In the genomic region with DNA sequence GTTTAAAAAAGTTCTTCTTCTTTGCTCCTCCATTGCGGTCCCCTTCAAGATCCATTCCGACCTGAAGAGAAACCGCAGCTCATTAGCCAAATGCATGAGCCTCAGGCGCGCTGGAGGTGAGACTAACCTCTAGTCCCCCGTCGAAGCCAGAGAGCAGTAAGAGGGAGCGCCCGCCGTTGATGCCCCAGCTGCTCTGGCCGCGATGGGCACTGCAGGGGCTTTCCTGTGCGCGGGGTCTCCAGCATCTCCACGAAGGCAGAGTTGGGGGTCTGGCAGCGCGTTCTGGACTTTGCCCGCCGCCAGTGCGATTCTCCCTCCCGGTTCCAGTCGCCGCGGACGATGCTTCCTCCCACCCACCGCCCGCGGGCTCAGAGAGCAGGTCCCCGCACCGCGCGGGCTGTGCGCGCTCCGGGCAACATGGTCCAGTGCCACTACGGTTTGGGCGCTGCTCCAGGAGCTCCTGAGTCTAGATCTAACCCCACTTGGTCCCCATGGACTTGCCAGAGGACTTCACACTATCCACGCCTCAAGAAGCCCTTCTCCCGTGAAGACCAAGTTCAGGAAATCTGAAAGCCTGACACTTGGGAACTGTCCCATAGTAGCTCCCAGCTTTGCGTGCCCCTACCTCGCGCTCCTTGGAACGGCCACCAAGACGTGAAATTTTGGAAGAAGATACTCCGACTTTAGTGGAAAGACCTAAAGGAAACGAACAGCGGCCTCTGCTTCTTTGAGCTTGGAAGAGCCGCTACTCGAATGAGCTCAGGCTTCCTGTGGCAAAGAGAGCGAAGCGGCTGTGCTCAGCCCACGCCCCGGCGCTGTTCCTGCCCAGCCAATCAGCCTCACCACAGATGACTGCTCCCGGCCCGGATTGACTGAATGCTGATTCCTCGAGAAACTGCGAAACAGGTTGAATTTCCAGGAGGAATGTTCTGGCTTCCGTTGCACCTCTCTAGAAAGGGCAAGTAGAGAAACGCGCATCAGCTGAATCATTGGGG, we compare ENCODE assay signal across 8 cellular contexts. TPM values are rescaled to one million over a fixed set of nuclear protein-coding genes. Genes with fewer than 3 reads are reported as not detected.
DNase-seq lines count a peak whose midpoint lies in the region; ATAC-seq and TF ChIP-seq lines count a peak whose summit lies in the region.

A gene (minus strand): TSS at position 755 of the 995 bp plus-strand sequence. CDS start 700 bp downstream, at position 55.

- H3K4me1 ChIP-seq in HUES48 (ENCODE audit: control insufficient read depth, insufficient read depth, low read length): no peaks in the 10 kb centered on the region
- no peaks in the 10 kb centered on the region for H3K4me1 ChIP-seq in colonic mucosa

- DNase-seq in DMS114 treated with DMSO at 0.1 percent for 48 hours (lab: John Stamatoyannopoulos, UW; ENCODE audit: unreplicated experiment) (peak; percentile 14), colonic mucosa (peak; percentile 85), kidney glomerular epithelial cell (lab: John Stamatoyannopoulos, UW) (peak; percentile 82), NOMO-1 treated with DMSO at 0.1 percent for 48 hours (lab: John Stamatoyannopoulos, UW; ENCODE audit: unreplicated experiment) (no peak)
- peak; percentile 31 for DNase-seq in activated CD4-positive, CD25-positive, alpha-beta regulatory T cell treated with anti-CD3 and anti-CD28 coated beads, Interleukin-2, amount 50 U/mL, for 72 hours
- DNase-seq in stimulated activated CD4-positive, alpha-beta T cell treated with anti-CD3 and anti-CD28 coated beads, Interleukin-1b, Interleukin-23, amount 100 ng/mL, for 4 hours (ENCODE audit: low read depth in 2 of 2): peak; percentile 26 to 35

- intact Hi-C loops in colonic mucosa (cut with DNase I): no loop called here

- no peaks in the 10 kb centered on the region for H3K9me3 ChIP-seq in HUES48 (ENCODE audit: control insufficient read depth, insufficient read depth, low read length)
- H3K9me3 ChIP-seq in colonic mucosa: no peaks in the 10 kb centered on the region

- H3K27me3 ChIP-seq in HUES48 (ENCODE audit: control insufficient read depth, insufficient read depth, low read length) (peaks cover 46% of the 10 kb centered on the region), colonic mucosa (no peaks in the 10 kb centered on the region)

- H3K27ac ChIP-seq in HUES48 (ENCODE audit: low read depth, low read length) (no peak within 1 kb of the TSS), colonic mucosa (no peak within 1 kb of the TSS)

- ATAC-seq in GM21360 (IDR thresholded peaks at IDR 0.05; ENCODE audit: unreplicated experiment): peak; percentile 76

- no peak for TF ChIP-seq CTCF in colonic mucosa (IDR thresholded peaks at IDR 0.05)

- H3K4me3 ChIP-seq in HUES48 (ENCODE audit: low read depth, low read length) (peak within 1 kb of the TSS; percentile 56), colonic mucosa (peak within 1 kb of the TSS; percentile 46)

- H3K36me3 ChIP-seq in HUES48 (ENCODE audit: control insufficient read depth, insufficient read depth, low read length) (no peaks in the 10 kb centered on the region), colonic mucosa (no peaks in the 10 kb centered on the region)

- H3K9ac ChIP-seq in HUES48 (ENCODE audit: low read depth, low read length): no peak within 1 kb of the TSS
- H3K9ac ChIP-seq in colonic mucosa (ENCODE audit: low read depth in 2 of 2, low read length in 2 of 2): peak within 1 kb of the TSS; percentile 65 to 70

RNA-seq across cellular contexts. Expression of the gene that starts here (rescaled TPM):
- 100 to 1,000 TPM in 1 of 2 donors, 10 to 100 TPM in 1; 22.2 to 136 TPM for total RNA-seq in colonic mucosa
